Comparison of ENCODE assay signal across 28 cellular contexts in the genomic region with DNA sequence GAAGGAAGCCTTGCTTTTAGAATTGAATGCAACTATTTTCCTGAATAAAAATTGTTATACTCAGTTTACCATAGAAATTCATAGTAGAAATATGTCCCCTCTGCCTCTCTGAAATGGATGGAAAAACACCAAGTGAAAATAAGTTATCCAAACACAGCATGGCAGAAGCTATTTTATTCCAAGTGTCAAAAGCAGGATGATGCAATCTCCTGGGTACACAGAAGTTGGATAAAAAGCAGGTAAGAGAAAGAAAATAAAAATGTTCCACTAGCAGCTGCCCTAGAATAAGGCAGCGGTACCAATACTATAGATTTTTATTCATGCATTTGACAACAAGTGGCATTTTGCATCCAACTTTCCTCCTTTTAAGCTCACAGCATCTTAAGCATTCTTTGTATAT.
"Had no signal": no experiment of that assay in that cellular context is flagged by ENCODE, and none has a peak within 500 bp of the region (broad histone marks: within the 10 kb centered on the region; RNA-seq: fewer than 3 reads in every experiment).

No MANE protein-coding gene starts in this region.

- FAIRE-seq: bronchial epithelial cell, frontal cortex had no signal

- ATAC-seq: activated CD4-positive, CD25-positive, alpha-beta regulatory T cell treated with anti-CD3 and anti-CD28 coated beads, Interleukin-2, amount 50 U/mL, for 24 hours; activated CD8-positive, alpha-beta T cell treated with anti-CD3 and anti-CD28 coated beads for 36 hours; activated T-cell treated with anti-CD3 and anti-CD28 coated beads, Interleukin-2, amount 50 U/mL, for 4 hours; activated T-helper 17 cell treated with anti-CD3 and anti-CD28 coated beads, Interleukin-2, amount 50 U/mL, for 72 hours; esophagus mucosa; T-helper 17 cell had no signal

- H3K27ac ChIP-seq: brain microvascular endothelial cell, coronary artery, dorsolateral prefrontal cortex, WERI-Rb-1 had no signal

- H3K27me3 ChIP-seq: brain microvascular endothelial cell had no signal

- DNase-seq: activated B cell treated with CpG ODN at 0.5 μM for 24 hours; activated CD4-positive, alpha-beta T cell treated with anti-CD3 and anti-CD28 coated beads for 48 hours; activated CD4-positive, alpha-beta T cell treated with anti-CD3 and anti-CD28 coated beads, Interleukin-2, amount 50 U/mL, for 1 hour; activated CD4-positive, alpha-beta T cell treated with anti-CD3 and anti-CD28 coated beads, Interleukin-2, amount 50 U/mL, for 48 hours; activated CD8-positive, alpha-beta memory T cell treated with anti-CD3 and anti-CD28 coated beads for 24 hours; activated CD8-positive, alpha-beta T cell treated with anti-CD3 and anti-CD28 coated beads for 36 hours; activated effector memory CD4-positive, alpha-beta T cell treated with Interleukin-2 at 50 U/mL for 16 hours; activated gamma-delta T cell treated with Interleukin-2 at 50 U/mL for 16 hours; activated naive CD4-positive, alpha-beta T cell treated with anti-CD3 and anti-CD28 coated beads, Interleukin-2, amount 50 U/mL, for 16 hours; activated naive CD4-positive, alpha-beta T cell treated with Interleukin-2 at 50 U/mL for 16 hours; activated T-cell treated with anti-CD3 and anti-CD28 coated beads, Interleukin-2, amount 50 U/mL, for 4 hours; amniotic stem cell; anterior cingulate cortex; brain microvascular endothelial cell; dorsolateral prefrontal cortex; effector memory CD4-positive, alpha-beta T cell; endodermal cell; foreskin fibroblast; head of caudate nucleus; T-helper 17 cell; T1000; WERI-Rb-1 had no signal

- H3K36me3 ChIP-seq: brain microvascular endothelial cell, WERI-Rb-1 had no signal

- H3K4me3 ChIP-seq: coronary artery, dorsolateral prefrontal cortex had no signal
